26 cellular contexts compared by ENCODE assay signal in genomic region chr5:130981663-130982062, GRCh38.
DNase-seq lines count a peak whose midpoint lies in the region; ATAC-seq, FAIRE-seq and TF ChIP-seq lines count a peak whose summit lies in the region.
"Had no signal": no experiment of that assay in that cellular context is flagged by ENCODE, and none has a peak within 500 bp of the region (broad histone marks: within the 10 kb centered on the region; RNA-seq: fewer than 3 reads in every experiment).

No MANE protein-coding gene starts in this region.

- no peak overlapping the region for H2AFZ ChIP-seq in H1 (ENCODE audit: low read length)
- H2AFZ ChIP-seq in trophoblast cell (ENCODE audit: insufficient read depth, low read length, poor library complexity): no peak overlapping the region

- no peak for TF ChIP-seq RAD21 in H1 (IDR thresholded peaks at IDR 0.05 in 1 of 2, conservative IDR thresholded peaks at IDR 0.05 in 1 of 2; ENCODE audit: low read depth in 2 of 2, low read length in 2 of 2)

- no peak for TF ChIP-seq EP300 in H1 (IDR thresholded peaks at IDR 0.05; ENCODE audit: borderline replicate concordance in 1 of 2, low read depth in 2 of 2, low read length in 2 of 2)

- H3K9ac ChIP-seq in H1 (replicated peaks in 1 of 4; ENCODE audit: extremely low read depth in 1 of 4, low read depth in 3 of 4, low read length in 3 of 4) (no peak overlapping the region), trophoblast cell (ENCODE audit: low read length) (no peak overlapping the region)
- H3K9ac ChIP-seq: BLaER1 had no signal

- CTCF ChIA-PET in H1 (lab: Charles Lee; ENCODE audit: partially characterized antibody): interaction anchor here (0.6 kb wide), 1 partner anchor 259 kb away, joined by 3 read pairs; no protein-coding TSS in a partner anchor

- H2BK15ac ChIP-seq in H1 (ENCODE audit: low read length): no peak overlapping the region

- H2BK12ac ChIP-seq in H1 (ENCODE audit: low read depth, low read length): peak overlapping the region; percentile 70; the same call in 1 of the 2 replicates
- H2BK12ac ChIP-seq in trophoblast cell (ENCODE audit: low read length): no peak overlapping the region

- 95% methylated on average over 5 of the region's 5 CpGs; no CpG with 5 or more reads in 1 of the 2 experiments for WGBS in H1 (ENCODE audit: extremely low coverage in 1 of 2, insufficient coverage in 1 of 2, insufficient read length in 1 of 2, insufficient replicate concordance in 2 of 2, low coverage in 1 of 2, low lambda C conversion rate in 2 of 2, missing lambda C conversion rate in 1 of 2), 2 experiments
- WGBS in trophoblast cell (ENCODE audit: extremely low coverage, insufficient coverage, insufficient read length): no CpG with 5 or more reads among the region's 5 CpGs

- H3K9me3 ChIP-seq in H1 (ENCODE audit: insufficient read depth in 2 of 2, low read depth in 1 of 2, low read length in 1 of 2) (no peaks in the 10 kb centered on the region), trophoblast cell (ENCODE audit: insufficient read depth, low read depth, low read length) (peaks cover 4% of the 10 kb centered on the region)
- H3K9me3 ChIP-seq: BE2C had no signal

- no peak overlapping the region for H4K12ac ChIP-seq in trophoblast cell (ENCODE audit: low read depth, low read length)

- H3K27ac ChIP-seq in H1 (ENCODE audit: low read depth, low read length): no peak overlapping the region
- H3K27ac ChIP-seq in trophoblast cell (ENCODE audit: low read depth, low read length): no peak overlapping the region
- H3K27ac ChIP-seq: BLaER1 had no signal

- H3K36me3 ChIP-seq in bronchial epithelial cell (ENCODE audit: control insufficient read depth, insufficient read depth, low read length): no peaks in the 10 kb centered on the region
- no peaks in the 10 kb centered on the region for H3K36me3 ChIP-seq in H1 (ENCODE audit: control insufficient read depth in 2 of 4, insufficient read depth in 4 of 4, low read length in 3 of 4)
- no peaks in the 10 kb centered on the region for H3K36me3 ChIP-seq in trophoblast cell (ENCODE audit: control insufficient read depth in 1 of 2, insufficient read depth in 2 of 2, low read length in 2 of 2)
- no peaks in the 10 kb centered on the region for H3K36me3 ChIP-seq in H7 (replicated peaks; ENCODE audit: control insufficient read depth, insufficient read depth, low read length)
- H3K36me3 ChIP-seq: BE2C, BLaER1 had no signal

- TF ChIP-seq CTCF in bronchial epithelial cell (IDR thresholded peaks at IDR 0.05; ENCODE audit: insufficient read depth, low read length, severe bottlenecking) (no peak), H1 (IDR thresholded peaks at IDR 0.05; ENCODE audit: control extremely low read depth in 1 of 3, insufficient read depth in 1 of 3, low read depth in 1 of 3, low read length in 3 of 3) (no peak)

- H2BK5ac ChIP-seq in H1 (ENCODE audit: low read depth, low read length) (no peak overlapping the region), trophoblast cell (ENCODE audit: low read depth, low read length, poor library complexity) (no peak overlapping the region)

- H3K79me2 ChIP-seq in H1 (ENCODE audit: control insufficient read depth in 1 of 2, insufficient read depth in 2 of 2, low read length in 2 of 2) (no peaks in the 10 kb centered on the region), trophoblast cell (ENCODE audit: control insufficient read depth, insufficient read depth, low read length, poor library complexity) (no peaks in the 10 kb centered on the region)

- H3K23ac ChIP-seq in H1 (ENCODE audit: insufficient read length): no peak overlapping the region
- H3K23ac ChIP-seq in trophoblast cell (ENCODE audit: low read length): no peak overlapping the region

- no peaks in the 10 kb centered on the region for H3K79me1 ChIP-seq in H1 (ENCODE audit: low read depth, low read length)
- H3K79me1 ChIP-seq in trophoblast cell (ENCODE audit: low read length): no peaks in the 10 kb centered on the region

- DNase-seq in bronchial epithelial cell (ENCODE audit: low read depth) (peak; percentile 64), H1 (ENCODE audit: low read depth in 1 of 2, low spot score in 2 of 2) (no peak), trophoblast cell (no peak), H7 (no peak)
- no peak for DNase-seq in stimulated activated CD8-positive, alpha-beta memory T cell treated with anti-CD3 and anti-CD28 coated beads, Interleukin-4, amount 100 ng/mL, for 48 hours
- DNase-seq: 8988T; ACHN; BE2C; C1 segment of cervical spinal cord; CD4-positive, CD25-positive, alpha-beta regulatory T cell; CD8-positive, alpha-beta memory T cell; COR-L47; DMS 273 treated with DMSO at 0.1 percent for 48 hours; DMS153; DMS53; DMS79; DND-41; EL; GDM1 had no signal

- no peak overlapping the region for H3K4me3 ChIP-seq in bronchial epithelial cell (ENCODE audit: low read depth, low read length)
- no peak overlapping the region for H3K4me3 ChIP-seq in H1 (ENCODE audit: extremely low read depth in 1 of 4, insufficient read depth in 2 of 4, low read depth in 3 of 4, low read length in 4 of 4)
- H3K4me3 ChIP-seq in trophoblast cell (ENCODE audit: low read depth, low read length): no peak overlapping the region
- no peak overlapping the region for H3K4me3 ChIP-seq in H7 (ENCODE audit: insufficient read depth, low read depth, low read length)
- H3K4me3 ChIP-seq: BLaER1, GM12878 had no signal

- H3K23me2 ChIP-seq in H1 (ENCODE audit: low read depth, low read length): no peaks in the 10 kb centered on the region

- H3K27me3 ChIP-seq in bronchial epithelial cell (ENCODE audit: control insufficient read depth, insufficient read depth, low read length) (no peaks in the 10 kb centered on the region), H1 (replicated peaks in 1 of 4; ENCODE audit: control insufficient read depth in 3 of 4, extremely low read depth in 1 of 4, insufficient read depth in 3 of 4, low read length in 3 of 4) (no peaks in the 10 kb centered on the region), trophoblast cell (ENCODE audit: insufficient read depth, low read length) (no peaks in the 10 kb centered on the region), H7 (ENCODE audit: control insufficient read depth, insufficient read depth, low read length) (no peaks in the 10 kb centered on the region)
- H3K27me3 ChIP-seq: BE2C, BLaER1 had no signal

- no peaks in the 10 kb centered on the region for H4K20me1 ChIP-seq in H1 (replicated peaks in 1 of 2; ENCODE audit: control insufficient read depth in 1 of 2, insufficient read depth in 2 of 2, low read length in 2 of 2)
- H4K20me1 ChIP-seq: BLaER1 had no signal

- no peak overlapping the region for H4K8ac ChIP-seq in H1 (ENCODE audit: extremely low read depth, insufficient read depth, low read length)
- H4K8ac ChIP-seq in trophoblast cell (ENCODE audit: low read depth, low read length): no peak overlapping the region

- H4K91ac ChIP-seq in H1 (replicated peaks; ENCODE audit: insufficient read length, low read length): peak overlapping the region; percentile 80
- H4K91ac ChIP-seq in trophoblast cell (ENCODE audit: low read depth, low read length): no peak overlapping the region

- ATAC-seq in esophagus mucosa: peak; percentile 66
- ATAC-seq in HG03342 (IDR thresholded peaks at IDR 0.05; ENCODE audit: unreplicated experiment): no peak
- ATAC-seq: GM12878 had no signal

- H3K14ac ChIP-seq in H1 (ENCODE audit: insufficient read length) (no peak overlapping the region), trophoblast cell (ENCODE audit: low read length) (no peak overlapping the region)

- no peak for FAIRE-seq in bronchial epithelial cell (lab: Jason Lieb, UNC)
- FAIRE-seq in H1 (lab: Jason Lieb, UNC): no peak
- FAIRE-seq: A204.1, GM12878, GM12892, GM18507 had no signal

- H2AK5ac ChIP-seq in H1 (ENCODE audit: low read depth, low read length): 0 out of 2 replicates have a peak overlapping the region, but pooled peaks have one; percentile 43
- no peak overlapping the region for H2AK5ac ChIP-seq in trophoblast cell (ENCODE audit: low read length)

- no peak overlapping the region for H3K4me2 ChIP-seq in H1 (ENCODE audit: insufficient read depth in 1 of 2, low read depth in 2 of 2, low read length in 2 of 2)
- no peak overlapping the region for H3K4me2 ChIP-seq in trophoblast cell (ENCODE audit: low read length)
- H3K4me2 ChIP-seq: BLaER1 had no signal

- peak overlapping the region; percentile 35; the same call in 1 of the 2 replicates for H2BK20ac ChIP-seq in H1 (ENCODE audit: low read length)

- H3K4ac ChIP-seq in H1 (replicated peaks; ENCODE audit: insufficient read length, low read depth, low read length): no peak overlapping the region
- H3K4ac ChIP-seq in trophoblast cell (ENCODE audit: low read depth, low read length): no peak overlapping the region

- no peaks in the 10 kb centered on the region; a peak in 1 of 7 replicates for H3K4me1 ChIP-seq in H1 (replicated peaks in 1 of 4; ENCODE audit: control insufficient read depth in 3 of 4, insufficient read depth in 4 of 4, low read length in 3 of 4)
- H3K4me1 ChIP-seq in trophoblast cell (ENCODE audit: control insufficient read depth in 1 of 2, insufficient read depth in 2 of 2, low read length in 2 of 2): no peaks in the 10 kb centered on the region
- H3K4me1 ChIP-seq: BE2C, BLaER1 had no signal

- H3K18ac ChIP-seq in H1 (ENCODE audit: extremely low read depth, low read length): no peak overlapping the region
- no peak overlapping the region for H3K18ac ChIP-seq in trophoblast cell (ENCODE audit: low read length)

- H2BK120ac ChIP-seq in H1 (replicated peaks; ENCODE audit: low read depth, low read length): peak overlapping the region; percentile 33
- H2BK120ac ChIP-seq in trophoblast cell (ENCODE audit: insufficient read depth, low read length, poor library complexity): peak overlapping the region; percentile 33

- POLR2A ChIA-PET in H1 (lab: Charles Lee; ENCODE audit: partially characterized antibody): no interaction called here

- no peak for TF ChIP-seq POLR2A in H1 (IDR thresholded peaks at IDR 0.05; ENCODE audit: control extremely low read depth in 1 of 2, low read depth in 2 of 2, low read length in 2 of 2)

- H3K56ac ChIP-seq in H1 (replicated peaks; ENCODE audit: insufficient read length, low read depth, low read length): no peak overlapping the region

- H4K5ac ChIP-seq in H1 (ENCODE audit: insufficient read length, low read depth, low read length): no peak overlapping the region

TF ChIP-seq in H1, 55 proteins besides CTCF, POLR2A, EP300 and RAD21 (continues in another document):
- TF ChIP-seq KDM1A (IDR thresholded peaks at IDR 0.05; ENCODE audit: borderline replicate concordance, low read length) (no peak), TBP (IDR thresholded peaks at IDR 0.05; ENCODE audit: low read depth, low read length) (no peak), CREB1 (IDR thresholded peaks at IDR 0.05) (no peak), SP2 (IDR thresholded peaks at IDR 0.05; ENCODE audit: low read length) (no peak), TAF7 (optimal IDR thresholded peaks at IDR 0.05; ENCODE audit: borderline replicate concordance, low read depth, low read length) (no peak), BCL11A (IDR thresholded peaks at IDR 0.05; ENCODE audit: low read depth in 2 of 2, low read length in 2 of 2) (no peak), TAF1 (IDR thresholded peaks at IDR 0.05; ENCODE audit: low read depth, low read length) (no peak), RXRA (IDR thresholded peaks at IDR 0.05; ENCODE audit: insufficient read depth, low read depth, low read length) (no peak), KDM4A (IDR thresholded peaks at IDR 0.05; ENCODE audit: low read depth, low read length, severe bottlenecking) (no peak)
